ENCODE assay signal across 12 cellular contexts in the genomic region with DNA sequence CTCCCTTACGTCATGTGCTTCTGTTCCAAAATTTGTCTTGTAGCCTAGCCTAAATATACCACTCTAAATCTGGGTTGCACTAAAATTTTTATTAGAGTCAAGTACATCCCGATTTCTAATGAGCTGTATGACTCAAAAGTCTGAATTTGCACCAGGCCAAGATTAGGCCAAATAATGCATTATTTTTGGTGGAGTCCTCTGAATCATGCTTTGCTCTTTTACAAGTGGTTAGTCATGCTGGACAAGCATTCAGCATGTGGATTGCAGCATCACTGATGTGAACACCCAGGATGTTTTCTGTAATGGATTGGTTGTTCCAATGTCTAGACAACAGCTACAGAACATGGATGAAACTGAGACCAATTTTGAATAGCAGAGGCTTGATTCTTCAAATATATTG. TPM values are rescaled to one million over a fixed set of nuclear protein-coding genes. Genes with fewer than 3 reads are reported as not detected.
A peak's percentile ranks its signal among the peaks of the same experiment; 100 is the strongest.
DNase-seq lines count a peak whose midpoint lies in the region; ATAC-seq and TF ChIP-seq lines count a peak whose summit lies in the region.
"Had no signal": no experiment of that assay in that cellular context is flagged by ENCODE, and none has a peak within 500 bp of the region (broad histone marks: within the 10 kb centered on the region; RNA-seq: fewer than 3 reads in every experiment).

No MANE protein-coding gene starts in this region.

- peak; percentile 92 for DNase-seq in mammary epithelial cell
- DNase-seq in iris pigment epithelial cell (ENCODE audit: low read depth) = peak; percentile 98
- DNase-seq in superior temporal gyrus (ENCODE audit: extremely low spot score) = peak; percentile 72
- no peak for DNase-seq in NCI-H2107 treated with DMSO at 0.1 percent for 48 hours (lab: John Stamatoyannopoulos, UW; ENCODE audit: unreplicated experiment)
- no peak for DNase-seq in activated CD4-positive, alpha-beta T cell treated with anti-CD3 and anti-CD28 coated beads for 4 hours
- no peak for DNase-seq in stimulated activated naive CD8-positive, alpha-beta T cell treated with anti-CD3 and anti-CD28 coated beads, Interleukin-15, amount 100 ng/mL, for 72 hours
- DNase-seq: activated CD8-positive, alpha-beta memory T cell treated with anti-CD3 and anti-CD28 coated beads, Interleukin-2, amount 50 U/mL, for 4 hours; right lobe of liver had no signal

- H3K27me3 Mint-ChIP-seq in stimulated activated naive CD8-positive, alpha-beta T cell treated with anti-CD3 and anti-CD28 coated beads, Interleukin-15, amount 100 ng/mL, for 72 hours = no peaks in the 10 kb centered on the region

- H3K36me3 ChIP-seq in HEK293 (ENCODE audit: control insufficient read depth in 2 of 2, insufficient read depth in 1 of 2, low read length in 2 of 2) = peaks cover 27 to 91% of the 10 kb centered on the region in 2 experiments
- peaks cover 14% of the 10 kb centered on the region for H3K36me3 ChIP-seq in mammary epithelial cell (ENCODE audit: insufficient read depth, low read length)

- H3K27ac Mint-ChIP-seq in stimulated activated naive CD8-positive, alpha-beta T cell treated with anti-CD3 and anti-CD28 coated beads, Interleukin-15, amount 100 ng/mL, for 72 hours = no peak overlapping the region

- TF ChIP-seq CTCF in HEK293 (tag by site-specific recombination; IDR thresholded peaks at IDR 0.05) (no peak), mammary epithelial cell (conservative IDR thresholded peaks at IDR 0.05 in 1 of 2, IDR thresholded peaks at IDR 0.05 in 1 of 2; ENCODE audit: extremely low read depth in 1 of 2, insufficient read depth in 1 of 2, low read depth in 1 of 2, low read length in 2 of 2) (no peak)

- no peaks in the 10 kb centered on the region for H3K4me1 Mint-ChIP-seq in stimulated activated naive CD8-positive, alpha-beta T cell treated with anti-CD3 and anti-CD28 coated beads, Interleukin-15, amount 100 ng/mL, for 72 hours

- peaks cover 17 to 19% of the 10 kb centered on the region in 2 donors for H3K9me3 Mint-ChIP-seq in stimulated activated naive CD8-positive, alpha-beta T cell treated with anti-CD3 and anti-CD28 coated beads, Interleukin-15, amount 100 ng/mL, for 72 hours

- dilution Hi-C loops in mammary epithelial cell (cut with HindIII; ENCODE audit: low sequenced_read_pairs) = no loop called here

- in situ Hi-C loops in mammary epithelial cell (cut with MboI; ENCODE audit: low sequenced_read_pairs in 2 of 2) = loop anchor here in 1 of 2 donors (25.0 kb wide), 1 partner anchor 139 kb away; no protein-coding TSS in a partner anchor

- H3K27ac ChIP-seq in HEK293 (ENCODE audit: extremely low read depth, low read depth, low read length) (no peak overlapping the region), mammary epithelial cell (ENCODE audit: insufficient read depth, low read depth, low read length) (peak overlapping the region; percentile 48)
- H3K27ac ChIP-seq: right lobe of liver had no signal

- BruUV-seq in mammary epithelial cell (replicated peaks; lab: Mats Ljungman, UMichigan) = no TSS peak

- H3K9me3 ChIP-seq in HEK293 (ENCODE audit: control insufficient read depth, insufficient read depth, low read depth, low read length) (no peaks in the 10 kb centered on the region; the same call in 1 of the 2 replicates), mammary epithelial cell (replicated peaks; ENCODE audit: insufficient read depth, low read length) (no peaks in the 10 kb centered on the region)
- H3K9me3 ChIP-seq: right lobe of liver had no signal

- H3K4me1 ChIP-seq in HEK293 (ENCODE audit: control insufficient read depth, insufficient read depth, low read length) = no peaks in the 10 kb centered on the region
- H3K4me1 ChIP-seq in mammary epithelial cell (ENCODE audit: insufficient read depth, low read length) = peaks cover 24% of the 10 kb centered on the region
- H3K4me1 ChIP-seq: right lobe of liver had no signal

- H4K20me1 ChIP-seq in mammary epithelial cell (ENCODE audit: insufficient read depth, low read length) = no peaks in the 10 kb centered on the region

- no peak overlapping the region for H3K4me3 ChIP-seq in HEK293 (ENCODE audit: low read depth, low read length)
- H3K4me3 ChIP-seq in mammary epithelial cell (replicated peaks in 1 of 3; ENCODE audit: insufficient read depth in 1 of 3, low read depth in 2 of 3, low read length in 3 of 3) = no peak overlapping the region
- H3K4me3 ChIP-seq: right lobe of liver had no signal

- CTCF ChIA-PET in HEK293 (lab: Yijun Ruan, JAX) (interaction anchor here (0.7 to 2.3 kb wide), 11 partner anchors 9 to 236 kb away, joined by 3 to 10 read pairs (median 5); partner anchors contain the start of gene DDX47), mammary epithelial cell (lab: Charles Lee; ENCODE audit: low non-redundant PET) (interaction anchor here (0.6 to 0.7 kb wide), 3 partner anchors 10 to 247 kb away, joined by 3 to 13 read pairs (median 4); no protein-coding TSS in a partner anchor)

- H3K4me3 Mint-ChIP-seq in stimulated activated naive CD8-positive, alpha-beta T cell treated with anti-CD3 and anti-CD28 coated beads, Interleukin-15, amount 100 ng/mL, for 72 hours = no peak overlapping the region

- no peak overlapping the region for H3K9ac ChIP-seq in mammary epithelial cell (ENCODE audit: insufficient read depth, low read length)

- H2AFZ ChIP-seq in mammary epithelial cell (ENCODE audit: low read depth, low read length) = no peak overlapping the region

- ATAC-seq in GM19035 (IDR thresholded peaks at IDR 0.05; ENCODE audit: unreplicated experiment) = no peak
- no peak for ATAC-seq in stimulated activated naive CD8-positive, alpha-beta T cell treated with anti-CD3 and anti-CD28 coated beads, Interleukin-15, amount 100 ng/mL, for 72 hours

- no peaks in the 10 kb centered on the region for H3K27me3 ChIP-seq in mammary epithelial cell (ENCODE audit: insufficient read depth, low read length)
- H3K27me3 ChIP-seq: right lobe of liver had no signal

- peak overlapping the region; percentile 32 for H3K4me2 ChIP-seq in mammary epithelial cell (ENCODE audit: insufficient read depth, low read depth, low read length)

- intact Hi-C loops in mammary epithelial cell (cut with micrococcal nuclease) = loop anchor here (2.0 to 5.0 kb wide), 3 partner anchors 24 to 249 kb away; partner anchors contain the start of gene HEBP1

- 33% methylated on average over 2 of the region's 2 CpGs for WGBS in mammary epithelial cell (ENCODE audit: low coverage, missing lambda C conversion rate)

- peaks cover 7% of the 10 kb centered on the region for H3K79me2 ChIP-seq in mammary epithelial cell (ENCODE audit: insufficient read depth, low read length)

- POLR2A ChIA-PET in HEK293 (lab: Yijun Ruan, JAX) = no interaction called here

TF ChIP-seq in HEK293, 187 proteins besides CTCF, POLR2A, EP300 and RAD21:
- TF ChIP-seq ZBTB21 (tag by site-specific recombination; IDR thresholded peaks at IDR 0.05) (no peak), ZIC2 (tag by site-specific recombination; IDR thresholded peaks at IDR 0.05) (no peak), ZNF112 (tag by site-specific recombination; IDR thresholded peaks at IDR 0.05) (no peak), ZBTB17 (tag by site-specific recombination; IDR thresholded peaks at IDR 0.05) (peak; percentile 95), ZNF114 (tag by site-specific recombination; IDR thresholded peaks at IDR 0.05) (no peak), ZNF707 (tag by site-specific recombination; IDR thresholded peaks at IDR 0.05) (no peak), ZNF350 (tag by site-specific recombination; IDR thresholded peaks at IDR 0.05) (no peak)

RNA-seq across cellular contexts. Expression of gene HEBP1, which starts 23.7 kb away (rescaled TPM):
- 10 to 100 TPM; 13.5 to 36.5 TPM for total RNA-seq in mammary epithelial cell
- 26.4 TPM for polyA plus RNA-seq in mammary epithelial cell
- polyA minus RNA-seq in mammary epithelial cell = 41.7 TPM

RNA-seq across cellular contexts. Expression of gene GPRC5D, which starts 24.4 kb away (rescaled TPM):
- not detected for total RNA-seq in mammary epithelial cell
- not detected for polyA plus RNA-seq in mammary epithelial cell
- not detected for polyA minus RNA-seq in mammary epithelial cell
- total RNA-seq: H1, OCI-LY7, right lobe of liver had no signal

Comparison
In these comparisons a context has a peak if more than half of its experiments do, and no peak if none do; other contexts are left out.
1. DNase-seq: peak in mammary epithelial cell (single experiment), iris pigment epithelial cell (single experiment) and superior temporal gyrus (single experiment); none in NCI-H2107 treated with DMSO at 0.1 percent for 48 hours (single experiment), activated CD4-positive, alpha-beta T cell treated with anti-CD3 and anti-CD28 coated beads for 4 hours (0 of 2) and stimulated activated naive CD8-positive, alpha-beta T cell treated with anti-CD3 and anti-CD28 coated beads, Interleukin-15, amount 100 ng/mL, for 72 hours (0 of 2).